In genomic region chr11:129237456-129237855, GRCh38 we compare ENCODE assay signal across 28 cellular contexts. TPM values are rescaled to one million over a fixed set of nuclear protein-coding genes. Genes with fewer than 3 reads are reported as not detected.
DNase-seq lines count a peak whose midpoint lies in the region; TF ChIP-seq lines count a peak whose summit lies in the region.
"Had no signal": no experiment of that assay in that cellular context is flagged by ENCODE, and none has a peak within 500 bp of the region (broad histone marks: within the 10 kb centered on the region; RNA-seq: fewer than 3 reads in every experiment).

No MANE protein-coding gene starts in this region.

- no peak overlapping the region for H3K14ac ChIP-seq in H9 (ENCODE audit: insufficient read depth, low read length)

- no peak overlapping the region for H2BK12ac ChIP-seq in H9 (ENCODE audit: insufficient read length, low read depth, low read length)

- no peak overlapping the region for H3T11ph ChIP-seq in H9 (ENCODE audit: low read length)

- DNase-seq in H9 (no peak), amniotic epithelial cell (ENCODE audit: low read depth) (peak; percentile 67), mesendoderm (peak; percentile 30), smooth muscle cell (lab: John Stamatoyannopoulos, UW; ENCODE audit: unreplicated experiment) (no peak), progenitor cell of endocrine pancreas (ENCODE audit: low spot score, unreplicated experiment) (no peak), NCI-H446 (lab: John Stamatoyannopoulos, UW) (no peak), foreskin melanocyte (no peak)
- DNase-seq: C1 segment of cervical spinal cord; CD4-positive, alpha-beta memory T cell; COR-L47; EL; GDM1; GOT3; IMR-90; KG1; MG63; NCI-H1105 treated with DMSO at 0.1 percent for 48 hours; NCI-H146; NCI-H2029; NCI-H446 treated with DMSO at 0.1 percent for 48 hours; NCI-H526; NCI-H82; NK-92 treated with Interleukin-12 subunit alpha and Interleukin-12 subunit beta, amount 100 ng/mL, for 24 hours; PC-9; Right ventricle myocardium superior; RPMI8226 had no signal

- no peaks in the 10 kb centered on the region for H3K27me3 Mint-ChIP-seq in H9 (ENCODE audit: low read depth)
- H3K27me3 Mint-ChIP-seq in progenitor cell of endocrine pancreas, result no peaks in the 10 kb centered on the region
- H3K27me3 Mint-ChIP-seq: CD4-positive, alpha-beta memory T cell had no signal

- H3K4me1 Mint-ChIP-seq in H9 (peaks cover 7 to 11% of the 10 kb centered on the region in 2 experiments), progenitor cell of endocrine pancreas (ENCODE audit: low read depth) (peaks cover 11% of the 10 kb centered on the region)
- H3K4me1 Mint-ChIP-seq: CD4-positive, alpha-beta memory T cell had no signal

- no peak overlapping the region for H4K8ac ChIP-seq in H9 (replicated peaks; ENCODE audit: insufficient read length, low read depth, low read length)
- H4K8ac ChIP-seq in mesendoderm (ENCODE audit: low read depth, low read length), result no peak overlapping the region

- H3K18ac ChIP-seq in H9 (ENCODE audit: insufficient read length, low read depth, low read length) (no peak overlapping the region), mesendoderm (ENCODE audit: low read length) (no peak overlapping the region)

- H3K79me1 ChIP-seq in H9 (ENCODE audit: insufficient read depth, low read depth, low read length, poor library complexity, severe bottlenecking) (no peaks in the 10 kb centered on the region), mesendoderm (ENCODE audit: low read length) (peaks cover 6% of the 10 kb centered on the region)

- no peaks in the 10 kb centered on the region for H3K27me3 ChIP-seq in H9 (ENCODE audit: insufficient read depth, low read length)
- H3K27me3 ChIP-seq in mesendoderm (ENCODE audit: insufficient read depth, low read length, poor library complexity), result no peaks in the 10 kb centered on the region
- no peaks in the 10 kb centered on the region for H3K27me3 ChIP-seq in smooth muscle cell (ENCODE audit: low read depth)
- H3K27me3 ChIP-seq: MG63 had no signal

- H3K4me1 ChIP-seq in H9 (ENCODE audit: insufficient read depth, low read length), result no peaks in the 10 kb centered on the region
- H3K4me1 ChIP-seq in mesendoderm (ENCODE audit: control insufficient read depth, low read depth, low read length), result no peaks in the 10 kb centered on the region
- H3K4me1 ChIP-seq in smooth muscle cell (ENCODE audit: low read depth), result peaks cover 8% of the 10 kb centered on the region
- H3K4me1 ChIP-seq: A549 had no signal

- no peak overlapping the region for H3K9ac ChIP-seq in H9 (ENCODE audit: extremely low read depth, insufficient read length, low read length)
- H3K9ac ChIP-seq in mesendoderm (ENCODE audit: low read length), result no peak overlapping the region
- H3K9ac ChIP-seq in smooth muscle cell (ENCODE audit: low read depth), result no peak overlapping the region

- H3K27ac Mint-ChIP-seq in H9 (peak overlapping the region; percentile 21 to 85 (median 71); a peak in 6 of 7 replicates), progenitor cell of endocrine pancreas (no peak overlapping the region)
- H3K27ac Mint-ChIP-seq: CD4-positive, alpha-beta memory T cell had no signal

- H3K79me2 ChIP-seq in H9 (ENCODE audit: insufficient read depth, low read length) (no peaks in the 10 kb centered on the region; the same call in 1 of the 2 replicates), mesendoderm (ENCODE audit: control insufficient read depth, insufficient read depth, low read length) (peaks cover 2% of the 10 kb centered on the region), smooth muscle cell (ENCODE audit: low read depth) (peaks cover 60% of the 10 kb centered on the region)

- H4K20me1 ChIP-seq in H9 (ENCODE audit: control insufficient read depth, insufficient read depth, insufficient read length), result no peaks in the 10 kb centered on the region
- H4K20me1 ChIP-seq in smooth muscle cell (ENCODE audit: low read depth), result peaks cover 28% of the 10 kb centered on the region

- H2BK15ac ChIP-seq in H9 (ENCODE audit: low read depth, low read length) (no peak overlapping the region), mesendoderm (replicated peaks; ENCODE audit: low read depth) (no peak overlapping the region)

- no peak overlapping the region for H3K4me2 ChIP-seq in H9 (ENCODE audit: insufficient read depth, insufficient read length, low read length)
- no peak overlapping the region for H3K4me2 ChIP-seq in mesendoderm (ENCODE audit: low read length)
- H3K4me2 ChIP-seq in smooth muscle cell, result peak overlapping the region; percentile 54
- H3K4me2 ChIP-seq: A549, PC-9 had no signal

- H3K4me3 ChIP-seq in mesendoderm (ENCODE audit: low read length) (no peak overlapping the region), smooth muscle cell (no peak overlapping the region)
- H3K4me3 ChIP-seq: A549, GM12878, MG63, PC-9 had no signal

- H3K36me3 Mint-ChIP-seq in H9 (ENCODE audit: insufficient read depth in 1 of 3, low read depth in 3 of 3) (peaks cover 0 to 7% (median 0%) of the 10 kb centered on the region in 3 experiments; a peak in 1 of 7 replicates), progenitor cell of endocrine pancreas (ENCODE audit: insufficient read depth) (peaks cover 17% of the 10 kb centered on the region)
- H3K36me3 Mint-ChIP-seq: CD4-positive, alpha-beta memory T cell had no signal

- no peak overlapping the region for H3K4ac ChIP-seq in H9 (ENCODE audit: low read depth, low read length)
- no peak overlapping the region for H3K4ac ChIP-seq in mesendoderm (ENCODE audit: low read depth, low read length)

- H3K56ac ChIP-seq in H9 (ENCODE audit: insufficient read length, low read depth, low read length) (no peak overlapping the region), mesendoderm (ENCODE audit: low read length) (no peak overlapping the region)

- no peak overlapping the region for H2BK20ac ChIP-seq in H9 (ENCODE audit: low read depth, low read length, poor library complexity, severe bottlenecking)

- H2AFZ ChIP-seq in H9 (ENCODE audit: low read length) (no peak overlapping the region), smooth muscle cell (ENCODE audit: low read depth) (no peak overlapping the region)
- H2AFZ ChIP-seq: PC-9 had no signal

- H4K5ac ChIP-seq in H9 (ENCODE audit: insufficient read length, low read depth, low read length), result no peak overlapping the region
- no peak overlapping the region for H4K5ac ChIP-seq in mesendoderm (ENCODE audit: low read length)

- no CpG with 5 or more reads among the region's 4 CpGs for WGBS in H9 (ENCODE audit: extremely low coverage, insufficient read length, low lambda C conversion rate)
- no CpG with 5 or more reads among the region's 4 CpGs for WGBS in mesendoderm (ENCODE audit: extremely low coverage, insufficient coverage, low lambda C conversion rate)
- 27% methylated on average over 4 of the region's 4 CpGs for WGBS in smooth muscle cell (ENCODE audit: low lambda C conversion rate)

- H3F3A ChIP-seq in smooth muscle cell (ENCODE audit: low read depth), result peaks cover 8% of the 10 kb centered on the region

- H3K36me3 ChIP-seq in mesendoderm (ENCODE audit: control insufficient read depth, insufficient read depth, low read length) (no peaks in the 10 kb centered on the region), smooth muscle cell (ENCODE audit: low read depth) (no peaks in the 10 kb centered on the region)
- H3K36me3 ChIP-seq: MG63 had no signal

- no peak overlapping the region for H3K27ac ChIP-seq in H9 (ENCODE audit: insufficient read length, low read depth, low read length)
- H3K27ac ChIP-seq in mesendoderm (ENCODE audit: low read depth, low read length), result no peak overlapping the region
- H3K27ac ChIP-seq in smooth muscle cell (ENCODE audit: low read depth), result peak overlapping the region; percentile 23
- H3K27ac ChIP-seq: A549, PC-9 had no signal

- no peak overlapping the region for H4K91ac ChIP-seq in H9 (ENCODE audit: insufficient read length, low read depth, low read length)

- H3K4me3 Mint-ChIP-seq in H9 (no peak overlapping the region), progenitor cell of endocrine pancreas (ENCODE audit: low read depth) (no peak overlapping the region)
- H3K4me3 Mint-ChIP-seq: CD4-positive, alpha-beta memory T cell had no signal

- H3K9me3 Mint-ChIP-seq in H9 (no peaks in the 10 kb centered on the region), progenitor cell of endocrine pancreas (ENCODE audit: low read depth) (peaks cover 9% of the 10 kb centered on the region)

- no peak overlapping the region for H2BK120ac ChIP-seq in H9 (ENCODE audit: low read depth, low read length, poor library complexity, severe bottlenecking)
- no peak overlapping the region for H2BK120ac ChIP-seq in mesendoderm (ENCODE audit: low read depth, low read length)

- H2BK5ac ChIP-seq in H9 (ENCODE audit: insufficient read length, low read length), result no peak overlapping the region
- H2BK5ac ChIP-seq in mesendoderm (ENCODE audit: low read length), result no peak overlapping the region

- no peak overlapping the region for H2AK5ac ChIP-seq in H9 (ENCODE audit: insufficient read length, low read length)
- no peak overlapping the region for H2AK5ac ChIP-seq in mesendoderm (ENCODE audit: low read length)

- H3K9me3 ChIP-seq in H9 (ENCODE audit: control insufficient read depth, low read depth, low read length) (no peaks in the 10 kb centered on the region), smooth muscle cell (replicated peaks; ENCODE audit: low read depth) (no peaks in the 10 kb centered on the region)
- H3K9me3 ChIP-seq: A549, MG63 had no signal

- TF ChIP-seq CTCF in H9 (conservative IDR thresholded peaks at IDR 0.05) (no peak), smooth muscle cell (IDR thresholded peaks at IDR 0.05; ENCODE audit: borderline replicate concordance, insufficient read depth, poor library complexity, severe bottlenecking) (no peak), progenitor cell of endocrine pancreas (IDR thresholded peaks at IDR 0.05; ENCODE audit: unreplicated experiment) (no peak)

- no peak overlapping the region for H3K23ac ChIP-seq in H9 (ENCODE audit: insufficient read length, low read depth, low read length)
- H3K23ac ChIP-seq in mesendoderm (ENCODE audit: low read length), result no peak overlapping the region

- H3K23me2 ChIP-seq in H9 (ENCODE audit: insufficient read length, low read depth, low read length, poor library complexity, severe bottlenecking), result no peaks in the 10 kb centered on the region

RNA-seq across cellular contexts. Expression of gene ARHGAP32, which starts 45.3 kb away (rescaled TPM):
- total RNA-seq in H9 (2021) (21.0 and 22.0 TPM in 2 replicates), smooth muscle cell (17.2 and 17.8 TPM in 2 replicates), progenitor cell of endocrine pancreas (42.3 and 48.0 TPM in 2 replicates)
- polyA plus RNA-seq in mesendoderm (2013, experiment 1 of 2), result 6.1 TPM
- polyA plus RNA-seq in mesendoderm (2013, experiment 2 of 2), result 6.3 TPM
- 8.8 and 14.9 TPM in 2 replicates for polyA plus RNA-seq in smooth muscle cell

Comparison
In these comparisons a context has a peak if more than half of its experiments do, and no peak if none do; other contexts are left out.
1. DNase-seq: peak in amniotic epithelial cell (single experiment) and mesendoderm (single experiment); none in H9 (single experiment), smooth muscle cell (single experiment), progenitor cell of endocrine pancreas (single experiment), NCI-H446 (0 of 2) and foreskin melanocyte (single experiment).